ENCODE assay signal across 14 cellular contexts in genomic region chr1:194052514-194053333, GRCh38.
A peak's percentile ranks its signal among the peaks of the same experiment; 100 is the strongest.
DNase-seq lines count a peak whose midpoint lies in the region; ATAC-seq lines count a peak whose summit lies in the region.
"Had no signal": no experiment of that assay in that cellular context is flagged by ENCODE, and none has a peak within 500 bp of the region (broad histone marks: within the 10 kb centered on the region; RNA-seq: fewer than 3 reads in every experiment).

No MANE protein-coding gene starts in this region.

- no peaks in the 10 kb centered on the region for H3K79me2 ChIP-seq in trophoblast cell (ENCODE audit: control insufficient read depth, insufficient read depth, low read length, poor library complexity)

- no peak for DNase-seq in central memory CD8-positive, alpha-beta T cell (ENCODE audit: low spot score in 2 of 2)
- no peak for DNase-seq in middle frontal gyrus (ENCODE audit: extremely low spot score, low spot score)
- DNase-seq in COLO668 (lab: John Stamatoyannopoulos, UW; ENCODE audit: unreplicated experiment) = no peak
- no peak for DNase-seq in trophoblast cell
- DNase-seq: activated gamma-delta T cell, Karpas-422, left colon, NCI-H2171 treated with DMSO at 0.1 percent for 48 hours, spleen had no signal

- H3K4me1 Mint-ChIP-seq in central memory CD8-positive, alpha-beta T cell = peaks cover 25% of the 10 kb centered on the region

- H3K9me3 ChIP-seq in trophoblast cell (ENCODE audit: insufficient read depth, low read depth, low read length) = no peaks in the 10 kb centered on the region
- H3K9me3 ChIP-seq: spleen had no signal

- H3K27ac ChIP-seq in trophoblast cell (ENCODE audit: low read depth, low read length) = no peak overlapping the region
- H3K27ac ChIP-seq: C4-2B had no signal

- H3K4me3 Mint-ChIP-seq in central memory CD8-positive, alpha-beta T cell = peak overlapping the region; percentile 40

- no peak overlapping the region for H3K4me3 ChIP-seq in trophoblast cell (ENCODE audit: low read depth, low read length)
- H3K4me3 ChIP-seq: spleen had no signal

- H3K4me1 ChIP-seq in trophoblast cell (ENCODE audit: control insufficient read depth in 1 of 2, insufficient read depth in 2 of 2, low read length in 2 of 2) = no peaks in the 10 kb centered on the region

- H3K4ac ChIP-seq in trophoblast cell (ENCODE audit: low read depth, low read length) = no peak overlapping the region

- no peak overlapping the region for H2BK5ac ChIP-seq in trophoblast cell (ENCODE audit: low read depth, low read length, poor library complexity)

- no peaks in the 10 kb centered on the region for H3K27me3 Mint-ChIP-seq in central memory CD8-positive, alpha-beta T cell

- H4K12ac ChIP-seq in trophoblast cell (ENCODE audit: low read depth, low read length) = no peak overlapping the region

- H3K36me3 Mint-ChIP-seq in central memory CD8-positive, alpha-beta T cell (ENCODE audit: insufficient read depth) = no peaks in the 10 kb centered on the region

- H3K23ac ChIP-seq in trophoblast cell (ENCODE audit: low read length) = no peak overlapping the region

- H4K91ac ChIP-seq in trophoblast cell (ENCODE audit: low read depth, low read length) = no peak overlapping the region

- H2BK12ac ChIP-seq in trophoblast cell (ENCODE audit: low read length) = no peak overlapping the region

- no peak overlapping the region for H3K18ac ChIP-seq in trophoblast cell (ENCODE audit: low read length)

- no peak overlapping the region for H3K9ac ChIP-seq in trophoblast cell (ENCODE audit: low read length)

- no peak overlapping the region for H3K4me2 ChIP-seq in trophoblast cell (ENCODE audit: low read length)

- peak overlapping the region; percentile 78 for H3K27ac Mint-ChIP-seq in central memory CD8-positive, alpha-beta T cell (ENCODE audit: low read depth)

- no peaks in the 10 kb centered on the region for H3K36me3 ChIP-seq in trophoblast cell (ENCODE audit: control insufficient read depth in 1 of 2, insufficient read depth in 2 of 2, low read length in 2 of 2)
- H3K36me3 ChIP-seq: spleen had no signal

- no peak overlapping the region for H3K14ac ChIP-seq in trophoblast cell (ENCODE audit: low read length)

- no peak overlapping the region for H2BK120ac ChIP-seq in trophoblast cell (ENCODE audit: insufficient read depth, low read length, poor library complexity)

- H3K9me3 Mint-ChIP-seq in central memory CD8-positive, alpha-beta T cell = no peaks in the 10 kb centered on the region

- WGBS in trophoblast cell (ENCODE audit: extremely low coverage, insufficient coverage, insufficient read length) = no CpG with 5 or more reads among the region's 2 CpGs

- H3K79me1 ChIP-seq in trophoblast cell (ENCODE audit: low read length) = no peaks in the 10 kb centered on the region

- no peaks in the 10 kb centered on the region for H3K27me3 ChIP-seq in trophoblast cell (ENCODE audit: insufficient read depth, low read length)
- H3K27me3 ChIP-seq: spleen had no signal

- ATAC-seq in GM18519 (IDR thresholded peaks at IDR 0.05; ENCODE audit: low FRiP score, unreplicated experiment) (peak; percentile 63), GM21390 (IDR thresholded peaks at IDR 0.05; ENCODE audit: unreplicated experiment) (peak; percentile 80), HG03565 (IDR thresholded peaks at IDR 0.05; ENCODE audit: unreplicated experiment) (peak; percentile 49), HG02981 (IDR thresholded peaks at IDR 0.05; ENCODE audit: unreplicated experiment) (no peak)
- no peak for ATAC-seq in central memory CD8-positive, alpha-beta T cell (replicated peaks; ENCODE audit: extremely low read depth, poor library complexity, severe bottlenecking)
- ATAC-seq: left colon had no signal

- no peak overlapping the region for H2AFZ ChIP-seq in trophoblast cell (ENCODE audit: insufficient read depth, low read length, poor library complexity)

- no peak overlapping the region for H4K8ac ChIP-seq in trophoblast cell (ENCODE audit: low read depth, low read length)

- H2AK5ac ChIP-seq in trophoblast cell (ENCODE audit: low read length) = no peak overlapping the region

Comparison
In these comparisons a context has a peak if more than half of its experiments do, and no peak if none do; other contexts are left out.
1. ATAC-seq: peak in GM18519 (single experiment), GM21390 (single experiment) and HG03565 (single experiment); none in central memory CD8-positive, alpha-beta T cell (single experiment) and HG02981 (single experiment).